Comparison of ENCODE assay signal across 4 cellular contexts in genomic region chr11:7764301-7764700, GRCh38. TPM values are rescaled to one million over a fixed set of nuclear protein-coding genes. Genes with fewer than 3 reads are reported as not detected.
"Had no signal": no experiment of that assay in that cellular context is flagged by ENCODE, and none has a peak within 500 bp of the region (broad histone marks: within the 10 kb centered on the region; RNA-seq: fewer than 3 reads in every experiment).

No MANE protein-coding gene starts in this region.

RNA-seq across cellular contexts. Expression of gene OR5P2, which starts 32.4 kb away (rescaled TPM):
- total RNA-seq: LHCN-M2, M059J, MCF 10A, NCI-H460 had no signal

RNA-seq across cellular contexts. Expression of gene OVCH2, which starts 58.0 kb away (rescaled TPM):
- total RNA-seq: LHCN-M2, NCI-H460 had no signal
